8 cellular contexts compared by ENCODE assay signal in the genomic region with DNA sequence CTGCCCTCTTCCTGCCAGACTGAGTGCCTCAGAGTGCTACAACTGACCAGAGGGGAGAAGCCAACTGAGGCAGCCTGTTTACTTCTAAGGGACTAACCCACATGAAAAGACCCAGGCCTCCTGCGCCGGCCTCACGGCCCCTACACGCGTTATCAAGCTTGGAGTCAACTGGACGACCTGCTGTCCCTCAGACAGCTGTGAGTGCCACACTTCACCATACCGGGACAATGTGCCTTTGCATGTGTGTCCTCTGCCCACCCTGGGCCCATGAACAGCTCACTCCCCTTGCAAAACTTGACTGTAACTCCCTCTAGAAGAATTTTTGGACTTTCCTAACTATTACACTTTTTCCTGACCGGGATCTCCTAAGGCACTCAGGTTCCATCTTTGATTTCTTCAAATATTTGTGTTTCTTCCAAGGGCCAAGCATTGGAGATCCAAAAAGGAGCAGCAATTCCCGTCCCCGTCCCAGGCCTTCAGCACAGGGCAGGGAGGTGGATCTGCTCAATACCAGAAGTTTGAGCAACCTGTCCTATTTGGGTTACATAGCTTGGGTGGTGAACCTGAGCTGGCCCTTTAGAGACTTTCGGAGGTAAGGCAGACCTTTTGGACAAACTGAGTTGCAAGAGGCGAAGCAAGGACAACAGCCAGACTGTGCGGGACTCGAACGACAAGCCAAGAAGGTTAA. TPM values are rescaled to one million over a fixed set of nuclear protein-coding genes. Genes with fewer than 3 reads are reported as not detected.
DNase-seq lines count a peak whose midpoint lies in the region; ATAC-seq, FAIRE-seq and TF ChIP-seq lines count a peak whose summit lies in the region.

No MANE protein-coding gene starts in this region.

- peaks cover 46% of the 10 kb centered on the region for H3K36me3 Mint-ChIP-seq in dendritic cell treated with granulocyte-macrophage colony-stimulating factor and Interleukin-4, amounts not matched to agents 40 ng/mL and 50 ng/mL, for 4 days (ENCODE audit: low read depth)

- 71 to 74% methylated on average over 14 to 15 of the region's 15 CpGs for WGBS in GM23248 (ENCODE audit: low coverage in 1 of 2, low lambda C conversion rate in 2 of 2, missing lambda C conversion rate in 2 of 2), 2 experiments
- 35 to 39% methylated on average over 15 of the region's 15 CpGs for WGBS in pancreas, 2 donors
- WGBS in sigmoid colon, 2 donors: 57 to 68% methylated on average over 15 of the region's 15 CpGs

- peaks cover 39% of the 10 kb centered on the region for H3K4me1 Mint-ChIP-seq in dendritic cell treated with granulocyte-macrophage colony-stimulating factor and Interleukin-4, amounts not matched to agents 40 ng/mL and 50 ng/mL, for 4 days (ENCODE audit: low read depth)

- H2AFZ ChIP-seq in GM23248 (no peak overlapping the region), PC-3 (ENCODE audit: low read length) (no peak overlapping the region)

- peaks cover 10% of the 10 kb centered on the region; the same call in 1 of the 2 replicates for H3K36me3 ChIP-seq in GM23248 (ENCODE audit: low read depth)
- H3K36me3 ChIP-seq in PC-3 (ENCODE audit: low read depth, low read length): peaks cover 9% of the 10 kb centered on the region
- peaks cover 0 to 8% (median 3%) of the 10 kb centered on the region in 3 donors for H3K36me3 ChIP-seq in pancreas
- H3K36me3 ChIP-seq in sigmoid colon: peaks cover 0 to 15% (median 10%) of the 10 kb centered on the region in 4 donors

- H3K4me2 ChIP-seq in GM23248 (ENCODE audit: unreplicated experiment) (peak overlapping the region; percentile 96), PC-3 (ENCODE audit: low read length) (peak overlapping the region; percentile 90)

- H3K4me1 ChIP-seq in GM23248 (ENCODE audit: insufficient read depth) (peaks cover 27% of the 10 kb centered on the region), PC-3 (ENCODE audit: insufficient read depth, low read length) (peaks cover 6% of the 10 kb centered on the region; the same call in 1 of the 2 replicates), pancreas (peaks cover 0 to 11% (median 5%) of the 10 kb centered on the region in 3 donors), sigmoid colon (peaks cover 0 to 29% (median 24%) of the 10 kb centered on the region in 4 donors)

- H3K9ac ChIP-seq in GM23248 (peak overlapping the region; percentile 95), PC-3 (ENCODE audit: low read length) (peak overlapping the region; percentile 98)

- TF ChIP-seq EP300 in sigmoid colon (IDR thresholded peaks at IDR 0.05): no peak

- peak overlapping the region; percentile 94 for H3K27ac Mint-ChIP-seq in dendritic cell treated with granulocyte-macrophage colony-stimulating factor and Interleukin-4, amounts not matched to agents 40 ng/mL and 50 ng/mL, for 4 days

- peaks cover 80% of the 10 kb centered on the region for H3K79me2 ChIP-seq in GM23248 (ENCODE audit: insufficient read depth)
- H3K79me2 ChIP-seq in PC-3 (ENCODE audit: low read length): peaks cover 62% of the 10 kb centered on the region

- no peaks in the 10 kb centered on the region for H3K9me3 Mint-ChIP-seq in dendritic cell treated with granulocyte-macrophage colony-stimulating factor and Interleukin-4, amounts not matched to agents 40 ng/mL and 50 ng/mL, for 4 days

- H3K27me3 Mint-ChIP-seq in dendritic cell treated with granulocyte-macrophage colony-stimulating factor and Interleukin-4, amounts not matched to agents 40 ng/mL and 50 ng/mL, for 4 days: peaks cover 4% of the 10 kb centered on the region

- H3K27ac ChIP-seq in GM23248: no peak overlapping the region; the same call in 1 of the 2 replicates
- no peak overlapping the region for H3K27ac ChIP-seq in PC-3 (ENCODE audit: low read length)
- no peak overlapping the region for H3K27ac ChIP-seq in pancreas
- peak overlapping the region in 2 of 4 donors; percentile 89 to 92 for H3K27ac ChIP-seq in sigmoid colon

- H3K4me3 ChIP-seq in GM23248 (peak overlapping the region; percentile 99), PC-3 (ENCODE audit: low read length) (peak overlapping the region; percentile 86), pancreas (peak overlapping the region in 3 of 4 donors; percentile 79 to 88 (median 84)), sigmoid colon (peak overlapping the region in 2 of 4 donors; percentile 93 to 98)

- no peaks in the 10 kb centered on the region for H3K27me3 ChIP-seq in GM23248 (replicated peaks; ENCODE audit: insufficient read depth)
- H3K27me3 ChIP-seq in PC-3 (ENCODE audit: low read length): no peaks in the 10 kb centered on the region
- H3K27me3 ChIP-seq in pancreas: no peaks in the 10 kb centered on the region
- H3K27me3 ChIP-seq in sigmoid colon: no peaks in the 10 kb centered on the region

- peaks cover 25% of the 10 kb centered on the region; the same call in 1 of the 2 replicates for H3F3A ChIP-seq in GM23248 (ENCODE audit: insufficient read depth)
- H3F3A ChIP-seq in PC-3 (ENCODE audit: low read length, unreplicated experiment): no peaks in the 10 kb centered on the region

- H4K20me1 ChIP-seq in GM23248 (ENCODE audit: insufficient read depth): peaks cover 4% of the 10 kb centered on the region; the same call in 1 of the 2 replicates
- H4K20me1 ChIP-seq in PC-3 (ENCODE audit: low read length): peaks cover 17% of the 10 kb centered on the region

- ATAC-seq in PC-3 (no peak), pancreas (no peak), HG02973 (IDR thresholded peaks at IDR 0.05; ENCODE audit: unreplicated experiment) (no peak)

- no TSS peak for BruUV-seq in PC-3 (replicated peaks; lab: Mats Ljungman, UMichigan)

- peak overlapping the region; percentile 57 for H3K4me3 Mint-ChIP-seq in dendritic cell treated with granulocyte-macrophage colony-stimulating factor and Interleukin-4, amounts not matched to agents 40 ng/mL and 50 ng/mL, for 4 days

- no peak for TF ChIP-seq POLR2A in sigmoid colon (IDR thresholded peaks at IDR 0.05)

- no peaks in the 10 kb centered on the region for H3K9me2 ChIP-seq in GM23248 (ENCODE audit: insufficient read depth)
- no peaks in the 10 kb centered on the region for H3K9me2 ChIP-seq in PC-3 (replicated peaks; ENCODE audit: low read length)

- in situ Hi-C loops in GM23248 (cut with MboI): no loop called here

- H3K9me3 ChIP-seq in GM23248 (ENCODE audit: low read depth) (no peaks in the 10 kb centered on the region), PC-3 (ENCODE audit: low read length) (no peaks in the 10 kb centered on the region), pancreas (no peaks in the 10 kb centered on the region), sigmoid colon (no peaks in the 10 kb centered on the region)

- POLR2A ChIA-PET in PC-3 (lab: Charles Lee; ENCODE audit: unreplicated experiment): interaction anchor here (0.6 kb wide), 1 partner anchor 424 kb away, joined by 8 read pairs; no protein-coding TSS in a partner anchor

- DNase-seq in GM23248 (peak; percentile 27), PC-3 (no peak), pancreas (peak in 2 of 6 donors; percentile 26 to 63), NCI-H146 treated with DMSO at 0.1 percent for 48 hours (lab: John Stamatoyannopoulos, UW; ENCODE audit: unreplicated experiment) (no peak), NCI-H2171 treated with DMSO at 0.1 percent for 48 hours (lab: John Stamatoyannopoulos, UW) (no peak), sigmoid colon (no peak)

- CTCF ChIA-PET in PC-3 (lab: Charles Lee): no interaction called here

- intact Hi-C loops in PC-3 (cut with micrococcal nuclease) (loop anchor here (5.0 kb wide), 1 partner anchor 76 kb away; no protein-coding TSS in a partner anchor), pancreas (cut with DNase I) (no loop called here), sigmoid colon (cut with DNase I) (loop anchor here (2.0 to 10.0 kb wide), 6 partner anchors 113 to 544 kb away; a partner anchor contains a TSS)
- intact Hi-C loops in dendritic cell treated with granulocyte-macrophage colony-stimulating factor and Interleukin-4, amounts not matched to agents 40 ng/mL and 50 ng/mL, for 4 days (cut with micrococcal nuclease): loop anchor here (10.0 kb wide), 1 partner anchor 113 kb away; a partner anchor contains a TSS

- no peak for FAIRE-seq in pancreas (lab: Jason Lieb, UNC)

- TF ChIP-seq CTCF in PC-3 (conservative IDR thresholded peaks at IDR 0.05; ENCODE audit: low read depth, low read length) (no peak), pancreas (IDR thresholded peaks at IDR 0.05) (no peak), sigmoid colon (IDR thresholded peaks at IDR 0.05) (no peak)

RNA-seq across cellular contexts. Expression of a gene that starts 1.7 kb away (rescaled TPM):
- 15.9 and 20.6 TPM in 2 replicates for total RNA-seq in GM23248 (2014; rRNA removed; shearing (Covaris generic))
- polyA plus RNA-seq in GM23248 (2016; fragmentation: Nextera tagmentation; extraction: Ambion mirVana): 19.3 and 20.5 TPM in 2 replicates
- total RNA-seq in PC-3 (2014; rRNA removed): 26.0 and 30.9 TPM in 2 replicates
- 10 to 100 TPM; 15.2 to 31.0 (median 19.1) TPM for total RNA-seq in pancreas
- 10 to 100 TPM; 11.1 to 15.9 TPM for polyA plus RNA-seq in pancreas
- total RNA-seq in sigmoid colon: 10 to 100 TPM; 12.5 to 19.1 (median 15.1) TPM
- 10 to 100 TPM; 10.4 to 26.0 (median 12.6) TPM for polyA plus RNA-seq in sigmoid colon

RNA-seq across cellular contexts. Expression of a gene that starts 1.8 kb away (rescaled TPM):
- 5.8 and 7.1 TPM in 2 replicates for total RNA-seq in GM23248 (2014; rRNA removed; shearing (Covaris generic))
- polyA plus RNA-seq in GM23248 (2016; fragmentation: Nextera tagmentation; extraction: Ambion mirVana): 5.1 and 6.5 TPM in 2 replicates
- 2.9 and 3.7 TPM in 2 replicates for total RNA-seq in PC-3 (2014; rRNA removed)
- total RNA-seq in pancreas: 1 to 10 TPM; 4.6 to 6.3 (median 5.3) TPM
- 1 to 10 TPM; 7.5 to 9.7 TPM for polyA plus RNA-seq in pancreas
- 10 to 100 TPM in 1 of 4 donors, 1 to 10 TPM in 3; 3.9 to 10.2 (median 6.7) TPM for total RNA-seq in sigmoid colon
- 1 to 10 TPM in 2 of 3 donors, under 1 TPM in 1; 0.60 to 1.6 (median 1.4) TPM for polyA plus RNA-seq in sigmoid colon

Comparison
In these comparisons a context has a peak if more than half of its experiments do, and no peak if none do; other contexts are left out.
1. intact Hi-C loops: an anchor here in PC-3 (5.0 kb wide), dendritic cell treated with granulocyte-macrophage colony-stimulating factor and Interleukin-4, amounts not matched to agents 40 ng/mL and 50 ng/mL, for 4 days (10.0 kb wide) and sigmoid colon (2.0 to 10.0 kb wide); none called in pancreas.